ENCODE assay signal across 9 cellular contexts in the genomic region with DNA sequence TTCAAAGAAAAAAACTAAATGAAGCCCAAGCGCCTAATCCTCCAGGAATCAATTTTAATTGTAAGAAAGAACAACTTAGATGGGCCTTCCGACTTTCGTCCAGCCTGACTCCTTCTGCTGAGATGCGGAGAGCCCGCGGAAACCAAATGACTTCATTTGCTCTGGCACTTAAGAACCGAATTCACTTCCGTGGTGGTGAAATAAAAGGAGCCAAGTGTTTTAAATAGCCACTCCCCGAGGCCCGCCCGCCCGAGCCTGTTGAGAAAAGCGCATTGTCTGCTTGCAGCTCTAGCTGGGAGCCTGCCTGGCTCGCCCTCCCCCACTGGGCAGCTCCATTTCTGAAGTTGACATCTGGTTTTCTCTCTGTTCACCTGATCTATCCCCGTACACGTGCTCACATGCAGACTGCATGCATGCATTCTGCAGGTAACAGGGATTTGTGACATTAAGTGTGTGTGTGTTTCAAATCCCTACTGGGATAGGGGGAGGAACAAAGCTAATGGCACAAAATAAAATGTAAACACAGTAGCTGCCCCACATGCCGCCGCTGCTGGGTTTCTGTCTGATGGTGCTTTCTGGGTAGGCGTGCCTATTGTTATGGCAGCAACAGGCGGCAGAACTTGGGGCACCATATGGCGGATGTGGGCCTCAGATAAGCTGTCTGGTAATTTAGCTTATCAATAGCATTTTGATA. TPM values are rescaled to one million over a fixed set of nuclear protein-coding genes. Genes with fewer than 3 reads are reported as not detected.
DNase-seq lines count a peak whose midpoint lies in the region; ATAC-seq and TF ChIP-seq lines count a peak whose summit lies in the region.
"Had no signal": no experiment of that assay in that cellular context is flagged by ENCODE, and none has a peak within 500 bp of the region (broad histone marks: within the 10 kb centered on the region; RNA-seq: fewer than 3 reads in every experiment).

No MANE protein-coding gene starts in this region.

- peak overlapping the region in 2 of 4 donors; percentile 10 to 22 for H3K4me3 ChIP-seq in sigmoid colon

- ATAC-seq in HG03565 (IDR thresholded peaks at IDR 0.05; ENCODE audit: unreplicated experiment), result no peak

- no peaks in the 10 kb centered on the region for H3K27me3 ChIP-seq in sigmoid colon

- H3K27me3 Mint-ChIP-seq in activated CD4-positive, alpha-beta T cell treated with anti-CD3 and anti-CD28 coated beads, Interleukin-2, amount 10 ng/mL, durations not matched to agents 24 days and 14 days, result peaks cover 90% of the 10 kb centered on the region

- intact Hi-C loops in activated CD4-positive, alpha-beta T cell treated with anti-CD3 and anti-CD28 coated beads, Interleukin-2, amount 10 ng/mL, durations not matched to agents 24 days and 14 days (cut with micrococcal nuclease), result no loop called here
- intact Hi-C loops in sigmoid colon (cut with DNase I), result loop anchor here (2.0 kb wide), 1 partner anchor 204 kb away; no protein-coding TSS in a partner anchor

- H3K9me3 ChIP-seq in sigmoid colon, result no peaks in the 10 kb centered on the region

- H3K36me3 ChIP-seq in sigmoid colon, result no peaks in the 10 kb centered on the region

- peaks cover 0 to 83% (median 60%) of the 10 kb centered on the region in 4 donors for H3K4me1 ChIP-seq in sigmoid colon

- peak; percentile 52 to 57 for TF ChIP-seq POLR2A in sigmoid colon (IDR thresholded peaks at IDR 0.05)

- peak; percentile 70 for DNase-seq in activated CD4-positive, alpha-beta T cell treated with anti-CD3 and anti-CD28 coated beads, Interleukin-2, amount 10 ng/mL, durations not matched to agents 24 days and 14 days
- no peak for DNase-seq in activated CD4-positive, alpha-beta T cell treated with anti-CD3 and anti-CD28 coated beads for 4 hours
- DNase-seq in NCI-H510A (lab: John Stamatoyannopoulos, UW), result peak; percentile 78
- DNase-seq in brain pericyte (ENCODE audit: low read depth, low spot score), result peak; percentile 66
- DNase-seq in iPS DF 19.7 (ENCODE audit: low read depth, low spot score), result peak; percentile 80
- peak; percentile 95 for DNase-seq in sigmoid colon
- DNase-seq in HuH-7.5 (ENCODE audit: low spot score), result no peak

- peak overlapping the region; percentile 64 to 99 (median 99) for H3K27ac ChIP-seq in sigmoid colon

- H3K27ac Mint-ChIP-seq in activated CD4-positive, alpha-beta T cell treated with anti-CD3 and anti-CD28 coated beads, Interleukin-2, amount 10 ng/mL, durations not matched to agents 24 days and 14 days, result no peak overlapping the region
- H3K27ac Mint-ChIP-seq: CD8-positive, alpha-beta memory T cell had no signal

- H3K36me3 Mint-ChIP-seq in activated CD4-positive, alpha-beta T cell treated with anti-CD3 and anti-CD28 coated beads, Interleukin-2, amount 10 ng/mL, durations not matched to agents 24 days and 14 days (ENCODE audit: low read depth), result no peaks in the 10 kb centered on the region

- H3K4me3 Mint-ChIP-seq in activated CD4-positive, alpha-beta T cell treated with anti-CD3 and anti-CD28 coated beads, Interleukin-2, amount 10 ng/mL, durations not matched to agents 24 days and 14 days, result no peak overlapping the region

- TF ChIP-seq CTCF in sigmoid colon (IDR thresholded peaks at IDR 0.05), result no peak

- peaks cover 6% of the 10 kb centered on the region for H3K4me1 Mint-ChIP-seq in activated CD4-positive, alpha-beta T cell treated with anti-CD3 and anti-CD28 coated beads, Interleukin-2, amount 10 ng/mL, durations not matched to agents 24 days and 14 days

- peak in 1 of 4 donors; percentile 25 for TF ChIP-seq EP300 in sigmoid colon (IDR thresholded peaks at IDR 0.05)

- no peaks in the 10 kb centered on the region for H3K9me3 Mint-ChIP-seq in activated CD4-positive, alpha-beta T cell treated with anti-CD3 and anti-CD28 coated beads, Interleukin-2, amount 10 ng/mL, durations not matched to agents 24 days and 14 days
- H3K9me3 Mint-ChIP-seq: CD8-positive, alpha-beta memory T cell had no signal

- 5 to 15% methylated on average over 21 of the region's 21 CpGs for WGBS in sigmoid colon, 2 donors

RNA-seq across cellular contexts. Expression of a gene that starts 6.2 kb away (rescaled TPM):
- total RNA-seq in activated CD4-positive, alpha-beta T cell treated with anti-CD3 and anti-CD28 coated beads, Interleukin-2, amount 10 ng/mL, durations not matched to agents 24 days and 14 days, result 0.49 and 0.66 TPM in 2 replicates
- total RNA-seq in sigmoid colon, result 100 to 1,000 TPM; 155 to 200 (median 186) TPM
- 10 to 100 TPM in 1 of 3 donors, 1 to 10 TPM in 2; 3.2 to 14.0 (median 4.2) TPM for polyA plus RNA-seq in sigmoid colon
- polyA plus RNA-seq: CD8-positive, alpha-beta memory T cell had no signal

Comparison
In these comparisons a context has a peak if more than half of its experiments do, and no peak if none do; other contexts are left out.
1. DNase-seq: peak in activated CD4-positive, alpha-beta T cell treated with anti-CD3 and anti-CD28 coated beads, Interleukin-2, amount 10 ng/mL, durations not matched to agents 24 days and 14 days (single experiment), NCI-H510A (single experiment), brain pericyte (single experiment), iPS DF 19.7 (single experiment) and sigmoid colon (single experiment); none in activated CD4-positive, alpha-beta T cell treated with anti-CD3 and anti-CD28 coated beads for 4 hours (0 of 2) and HuH-7.5 (single experiment).
2. RNA of a gene that starts 6.2 kb away (total RNA-seq): 155 to 200 TPM in sigmoid colon; 0.49 to 0.66 TPM in activated CD4-positive, alpha-beta T cell treated with anti-CD3 and anti-CD28 coated beads, Interleukin-2, amount 10 ng/mL, durations not matched to agents 24 days and 14 days; every median in the first group is over 10 times any median in the second.